In genomic region chr19:5804516-5805464, GRCh38 we compare ENCODE assay signal across 8 cellular contexts. TPM values are rescaled to one million over a fixed set of nuclear protein-coding genes. Genes with fewer than 3 reads are reported as not detected.
DNase-seq lines count a peak whose midpoint lies in the region; ATAC-seq and TF ChIP-seq lines count a peak whose summit lies in the region.

TSS of gene NRTN (plus strand) at chr19:5805067. CDS start at chr19:5824166, 19,099 bp downstream.

- H3K36me3 Mint-ChIP-seq in activated T-helper 2 cell treated with anti-CD3 and anti-CD28 coated beads, Interferon-gamma antibody, Interleukin-2, Interleukin-4, amounts not matched to agents 10 μg/mL and 5 μg/mL and 100 μg/mL, durations not matched to agents 14 hours and 24 hours and 36 hours (ENCODE audit: low read depth): no peaks in the 10 kb centered on the region
- peaks cover 7% of the 10 kb centered on the region for H3K36me3 Mint-ChIP-seq in endothelial cell (ENCODE audit: low read depth, unreplicated experiment)

- intact Hi-C loops in activated T-helper 2 cell treated with anti-CD3 and anti-CD28 coated beads, Interferon-gamma antibody, Interleukin-2, Interleukin-4, amounts not matched to agents 10 μg/mL and 5 μg/mL and 100 μg/mL, durations not matched to agents 14 hours and 24 hours and 36 hours (cut with micrococcal nuclease): loop anchor here (1.0 to 10.0 kb wide), 2 partner anchors 100 to 160 kb away; partner anchors contain the start of gene VMAC
- intact Hi-C loops in left ventricle myocardium inferior (cut with micrococcal nuclease): no loop called here
- intact Hi-C loops in spleen (cut with DNase I; ENCODE audit: low total_unique reads): loop anchor here (5.0 kb wide), 1 partner anchor 88 kb away; no protein-coding TSS in a partner anchor

- no peaks in the 10 kb centered on the region for H4K20me1 ChIP-seq in DOHH2 (ENCODE audit: control insufficient read depth, insufficient read depth, low read depth, low read length)

- H3K27ac ChIP-seq in DOHH2 (ENCODE audit: low read depth, low read length): no peak within 1 kb of the TSS
- H3K27ac ChIP-seq in left ventricle myocardium inferior (replicated peaks): peak within 1 kb of the TSS; percentile 84
- peak within 1 kb of the TSS in 2 of 8 donors; percentile 16 to 57 for H3K27ac ChIP-seq in spleen

- H3K4me3 Mint-ChIP-seq in activated T-helper 2 cell treated with anti-CD3 and anti-CD28 coated beads, Interferon-gamma antibody, Interleukin-2, Interleukin-4, amounts not matched to agents 10 μg/mL and 5 μg/mL and 100 μg/mL, durations not matched to agents 14 hours and 24 hours and 36 hours (ENCODE audit: low read depth): peak within 1 kb of the TSS; percentile 73
- H3K4me3 Mint-ChIP-seq in endothelial cell (ENCODE audit: unreplicated experiment): no peak within 1 kb of the TSS

- H3K9me3 Mint-ChIP-seq in activated T-helper 2 cell treated with anti-CD3 and anti-CD28 coated beads, Interferon-gamma antibody, Interleukin-2, Interleukin-4, amounts not matched to agents 10 μg/mL and 5 μg/mL and 100 μg/mL, durations not matched to agents 14 hours and 24 hours and 36 hours: no peaks in the 10 kb centered on the region
- no peaks in the 10 kb centered on the region for H3K9me3 Mint-ChIP-seq in endothelial cell (ENCODE audit: unreplicated experiment)

- no peaks in the 10 kb centered on the region for H3F3A ChIP-seq in DOHH2 (ENCODE audit: control insufficient read depth, insufficient read depth)

- TF ChIP-seq CTCF in DOHH2 (IDR thresholded peaks at IDR 0.05; ENCODE audit: low read depth, low read length, poor library complexity, severe bottlenecking) (no peak), left ventricle myocardium inferior (IDR thresholded peaks at IDR 0.05; ENCODE audit: borderline replicate concordance) (no peak), spleen (IDR thresholded peaks at IDR 0.05 in 8 of 11, conservative IDR thresholded peaks at IDR 0.05 in 3 of 11) (no peak), endothelial cell (IDR thresholded peaks at IDR 0.05; ENCODE audit: unreplicated experiment) (no peak)

- ATAC-seq in HG02970 (IDR thresholded peaks at IDR 0.05; ENCODE audit: low FRiP score, unreplicated experiment): no peak

- peak within 1 kb of the TSS; percentile 62 for H3K27ac Mint-ChIP-seq in activated T-helper 2 cell treated with anti-CD3 and anti-CD28 coated beads, Interferon-gamma antibody, Interleukin-2, Interleukin-4, amounts not matched to agents 10 μg/mL and 5 μg/mL and 100 μg/mL, durations not matched to agents 14 hours and 24 hours and 36 hours
- H3K27ac Mint-ChIP-seq in endothelial cell (ENCODE audit: unreplicated experiment): no peak within 1 kb of the TSS

- no peaks in the 10 kb centered on the region for H3K36me3 ChIP-seq in DOHH2 (ENCODE audit: control insufficient read depth, low read length)
- H3K36me3 ChIP-seq in left ventricle myocardium inferior: no peaks in the 10 kb centered on the region
- H3K36me3 ChIP-seq in spleen: no peaks in the 10 kb centered on the region

- WGBS in spleen, 5 donors: 2 to 12% (median 2%) methylated on average over 10 to 106 of the region's 107 CpGs

- TF ChIP-seq POLR2A in spleen (IDR thresholded peaks at IDR 0.05): no peak

- peaks cover 24% of the 10 kb centered on the region for H3K27me3 ChIP-seq in DOHH2 (ENCODE audit: control insufficient read depth, low read length)
- peaks cover 58% of the 10 kb centered on the region for H3K27me3 ChIP-seq in left ventricle myocardium inferior (ENCODE audit: low read depth)
- peaks cover 0 to 63% (median 46%) of the 10 kb centered on the region in 7 donors for H3K27me3 ChIP-seq in spleen (replicated peaks in 1 of 7)

- H3K4me1 Mint-ChIP-seq in activated T-helper 2 cell treated with anti-CD3 and anti-CD28 coated beads, Interferon-gamma antibody, Interleukin-2, Interleukin-4, amounts not matched to agents 10 μg/mL and 5 μg/mL and 100 μg/mL, durations not matched to agents 14 hours and 24 hours and 36 hours (ENCODE audit: low read depth): peaks cover 16% of the 10 kb centered on the region
- H3K4me1 Mint-ChIP-seq in endothelial cell (ENCODE audit: unreplicated experiment): no peaks in the 10 kb centered on the region

- H3K4me3 ChIP-seq in DOHH2 (ENCODE audit: low read length) (peak within 1 kb of the TSS; percentile 66), left ventricle myocardium inferior (peak within 1 kb of the TSS; percentile 65), spleen (peak within 1 kb of the TSS; percentile 7 to 62 (median 27))

- H3K9me2 ChIP-seq in DOHH2 (replicated peaks; ENCODE audit: control insufficient read depth, low read length): no peaks in the 10 kb centered on the region

- peaks cover 14% of the 10 kb centered on the region for H3K4me1 ChIP-seq in DOHH2 (ENCODE audit: control insufficient read depth, low read length)
- peaks cover 20% of the 10 kb centered on the region for H3K4me1 ChIP-seq in left ventricle myocardium inferior
- H3K4me1 ChIP-seq in spleen: peaks cover 6 to 54% (median 29%) of the 10 kb centered on the region in 6 donors

- no peaks in the 10 kb centered on the region for H3K79me2 ChIP-seq in DOHH2 (ENCODE audit: control insufficient read depth, low read length)

- no peaks in the 10 kb centered on the region for H3K9me3 ChIP-seq in DOHH2 (ENCODE audit: control insufficient read depth, insufficient read depth, low read length)
- no peaks in the 10 kb centered on the region for H3K9me3 ChIP-seq in left ventricle myocardium inferior (replicated peaks)
- no peaks in the 10 kb centered on the region for H3K9me3 ChIP-seq in spleen

- peak; percentile 24 for DNase-seq in NCI-H460 (ENCODE audit: extremely low read depth, low read depth)
- DNase-seq in activated T-helper 2 cell treated with anti-CD3 and anti-CD28 coated beads, Interferon-gamma antibody, Interleukin-2, Interleukin-4, amounts not matched to agents 10 μg/mL and 5 μg/mL and 100 μg/mL, durations not matched to agents 14 hours and 24 hours and 36 hours (ENCODE audit: low spot score): no peak
- no peak for DNase-seq in left ventricle myocardium inferior
- peak; percentile 82 for DNase-seq in spleen
- DNase-seq in endothelial cell (ENCODE audit: low spot score): no peak
- DNase-seq in NCI-H226: no peak

- H3K27me3 Mint-ChIP-seq in activated T-helper 2 cell treated with anti-CD3 and anti-CD28 coated beads, Interferon-gamma antibody, Interleukin-2, Interleukin-4, amounts not matched to agents 10 μg/mL and 5 μg/mL and 100 μg/mL, durations not matched to agents 14 hours and 24 hours and 36 hours (ENCODE audit: low read depth): peaks cover 18% of the 10 kb centered on the region
- peaks cover 25% of the 10 kb centered on the region for H3K27me3 Mint-ChIP-seq in endothelial cell (ENCODE audit: unreplicated experiment)

- peak within 1 kb of the TSS; percentile 83 for H3K4me2 ChIP-seq in DOHH2 (ENCODE audit: low read length)

RNA-seq across cellular contexts. Expression of gene NRTN, which starts in this region (rescaled TPM):
- total RNA-seq in NCI-H460 (2014; rRNA removed; shearing (Covaris generic)): 0.32 and 1.0 TPM in 2 replicates
- 0.26 TPM in 1 of 2 replicates, not detected in the other for polyA plus RNA-seq in NCI-H460 (2014; cell fraction: nucleus; rRNA removed)
- total RNA-seq in activated T-helper 2 cell treated with anti-CD3 and anti-CD28 coated beads, Interferon-gamma antibody, Interleukin-2, Interleukin-4, amounts not matched to agents 10 μg/mL and 5 μg/mL and 100 μg/mL, durations not matched to agents 14 hours and 24 hours and 36 hours: 0.85 and 0.87 TPM in 2 replicates
- 22.8 TPM for total RNA-seq in left ventricle myocardium inferior
- total RNA-seq in spleen: 1 to 10 TPM in 1 of 7 donors, under 1 TPM in 2, not detected in 4; 0.32 to 2.3 (median 0.72) TPM
- under 1 TPM in 2 of 3 donors, not detected in 1; 0.29 to 0.30 TPM for polyA plus RNA-seq in spleen
- 0.56 TPM for total RNA-seq in endothelial cell (ENCODE audit: unreplicated experiment)

Comparison
In these comparisons a context has a peak if more than half of its experiments do, and no peak if none do; other contexts are left out.
1. DNase-seq: peak in NCI-H460 (single experiment) and spleen (single experiment); none in activated T-helper 2 cell treated with anti-CD3 and anti-CD28 coated beads, Interferon-gamma antibody, Interleukin-2, Interleukin-4, amounts not matched to agents 10 μg/mL and 5 μg/mL and 100 μg/mL, durations not matched to agents 14 hours and 24 hours and 36 hours (single experiment), left ventricle myocardium inferior (single experiment), endothelial cell (single experiment) and NCI-H226 (single experiment).
2. Peak in every context shown above with its lines, with median percentiles within 50 percentile points of each other: H3K4me3 ChIP-seq.